Comparison of ENCODE assay signal across 19 cellular contexts in genomic region chr2:97906309-97906708, GRCh38.
DNase-seq lines count a peak whose midpoint lies in the region; ATAC-seq and TF ChIP-seq lines count a peak whose summit lies in the region.
"Had no signal": no experiment of that assay in that cellular context is flagged by ENCODE, and none has a peak within 500 bp of the region (broad histone marks: within the 10 kb centered on the region; RNA-seq: fewer than 3 reads in every experiment).

No MANE protein-coding gene starts in this region.

- peaks cover 66% of the 10 kb centered on the region for H3K79me2 ChIP-seq in OCI-LY3 (ENCODE audit: low read length)

- H3K36me3 ChIP-seq in OCI-LY3 (replicated peaks; ENCODE audit: low read depth, low read length) (peaks cover 45% of the 10 kb centered on the region), mucosa of descending colon (ENCODE audit: low read depth) (no peaks in the 10 kb centered on the region), MG63 (peaks cover 13% of the 10 kb centered on the region), transverse colon (no peaks in the 10 kb centered on the region)
- H3K36me3 ChIP-seq: Peyer's patch had no signal

- intact Hi-C loops in mucosa of descending colon (cut with DNase I, micrococcal nuclease), result no loop called here
- intact Hi-C loops in transverse colon (cut with DNase I; ENCODE audit: low total_unique reads), result no loop called here

- H3K27me3 ChIP-seq in OCI-LY3 (ENCODE audit: low read depth, low read length) (no peaks in the 10 kb centered on the region), MG63 (no peaks in the 10 kb centered on the region), transverse colon (no peaks in the 10 kb centered on the region)
- H3K27me3 ChIP-seq: Peyer's patch had no signal

- H3K4me2 ChIP-seq in OCI-LY3 (ENCODE audit: low read length), result no peak overlapping the region

- H3K27ac ChIP-seq in OCI-LY3 (ENCODE audit: low read length), result peak overlapping the region; percentile 96; the same call in 1 of the 2 replicates
- H3K27ac ChIP-seq in transverse colon, result no peak overlapping the region
- H3K27ac ChIP-seq: Peyer's patch had no signal

- TF ChIP-seq CTCF in OCI-LY3 (IDR thresholded peaks at IDR 0.05; ENCODE audit: low read depth, low read length) (no peak), mucosa of descending colon (IDR thresholded peaks at IDR 0.05) (no peak), transverse colon (IDR thresholded peaks at IDR 0.05) (no peak)

- ATAC-seq in mucosa of descending colon (peak; percentile 31), HG02763 (IDR thresholded peaks at IDR 0.05; ENCODE audit: unreplicated experiment) (no peak)
- ATAC-seq: HepG2 had no signal

- in situ Hi-C loops in transverse colon (cut with MboI; ENCODE audit: low pct_ligation_motif_present in 1 of 4, low pct_unique_long_range_greater_than_20kb in 1 of 4, low sequenced_read_pairs in 3 of 4), result no loop called here
- in situ Hi-C loops in G401 (cut with HindIII; ENCODE audit: low sequenced_read_pairs), result no loop called here

- no peaks in the 10 kb centered on the region for H3K9me3 ChIP-seq in OCI-LY3 (ENCODE audit: insufficient read depth, low read length)
- no peaks in the 10 kb centered on the region for H3K9me3 ChIP-seq in mucosa of descending colon
- 0 out of 2 replicates have a peak, but pooled peaks cover 3% of the 10 kb centered on the region for H3K9me3 ChIP-seq in MG63
- H3K9me3 ChIP-seq in transverse colon, result no peaks in the 10 kb centered on the region
- H3K9me3 ChIP-seq: Peyer's patch had no signal

- 85% methylated on average over 1 of the region's 1 CpG; no CpG with 5 or more reads in 1 of the 2 donors for WGBS in transverse colon (ENCODE audit: low coverage in 1 of 2), 2 donors

- TF ChIP-seq POLR2A in transverse colon (IDR thresholded peaks at IDR 0.05), result no peak

- DNase-seq in DMS 273 treated with DMSO at 0.1 percent for 48 hours (lab: John Stamatoyannopoulos, UW) (peak; percentile 69), dermis blood vessel endothelial cell (peak; percentile 2), mucosa of descending colon (no peak), MG63 (no peak), transverse colon (no peak), G401 (ENCODE audit: low spot score) (no peak)
- DNase-seq: ACHN; CD4-positive, CD25-positive, alpha-beta regulatory T cell; DMS79 treated with DMSO at 0.1 percent for 48 hours; GF-D8; GOT3; NCI-H1105 treated with DMSO at 0.1 percent for 48 hours; NCI-H1930; NCI-H510A; Peyer's patch; SHP77 had no signal

- no peak overlapping the region for H3K4me3 ChIP-seq in OCI-LY3 (ENCODE audit: low read length)
- no peak overlapping the region for H3K4me3 ChIP-seq in mucosa of descending colon
- no peak overlapping the region for H3K4me3 ChIP-seq in MG63
- no peak overlapping the region for H3K4me3 ChIP-seq in transverse colon
- H3K4me3 ChIP-seq: Peyer's patch had no signal

- no peak overlapping the region for H3K9ac ChIP-seq in OCI-LY3 (ENCODE audit: low read length)

- H2AFZ ChIP-seq in OCI-LY3 (ENCODE audit: low read depth, low read length), result no peak overlapping the region

- TF ChIP-seq EP300 in transverse colon (IDR thresholded peaks at IDR 0.05; ENCODE audit: low read depth), result no peak

- H4K20me1 ChIP-seq in OCI-LY3 (ENCODE audit: insufficient read depth, low read length), result no peaks in the 10 kb centered on the region

- H3K4me1 ChIP-seq in OCI-LY3 (ENCODE audit: low read length) (peaks cover 51% of the 10 kb centered on the region), mucosa of descending colon (ENCODE audit: low read depth) (no peaks in the 10 kb centered on the region), transverse colon (peaks cover 0 to 3% (median under 1%) of the 10 kb centered on the region in 4 donors)
- H3K4me1 ChIP-seq: Peyer's patch had no signal

Comparison
In these comparisons a context has a peak if more than half of its experiments do, and no peak if none do; other contexts are left out.
1. DNase-seq: peak in DMS 273 treated with DMSO at 0.1 percent for 48 hours (single experiment) and dermis blood vessel endothelial cell (single experiment); none in mucosa of descending colon (0 of 3), MG63 (single experiment), transverse colon (single experiment) and G401 (single experiment).